Comparison of ENCODE assay signal across 8 cellular contexts in genomic region chr14:103385153-103385993, GRCh38. TPM values are rescaled to one million over a fixed set of nuclear protein-coding genes. Genes with fewer than 3 reads are reported as not detected.
A peak's percentile ranks its signal among the peaks of the same experiment; 100 is the strongest.
DNase-seq lines count a peak whose midpoint lies in the region; ATAC-seq, FAIRE-seq and TF ChIP-seq lines count a peak whose summit lies in the region.

Gene MARK3 (plus strand): TSS chr14:103385415. CDS start chr14:103386030, 615 bp downstream.

- H3K9me2 ChIP-seq in DOHH2 (replicated peaks; ENCODE audit: control insufficient read depth, low read length), result no peaks in the 10 kb centered on the region
- H3K9me2 ChIP-seq in Karpas-422 (replicated peaks; ENCODE audit: insufficient read depth, low read length), result no peaks in the 10 kb centered on the region

- peak within 1 kb of the TSS; percentile 97 to 99 for H3K4me3 Mint-ChIP-seq in activated T-cell treated with anti-CD3 and anti-CD28 coated beads, Interleukin-2, amount 50 U/mL, for 72 hours

- H3K4me3 ChIP-seq in DOHH2 (ENCODE audit: low read length), result peak within 1 kb of the TSS; percentile 94
- peak within 1 kb of the TSS; percentile 90 for H3K4me3 ChIP-seq in Karpas-422 (ENCODE audit: low read length)
- H3K4me3 ChIP-seq in esophagus muscularis mucosa, result peak within 1 kb of the TSS; percentile 90 to 99 (median 94)
- peak within 1 kb of the TSS; percentile 94 to 96 for H3K4me3 ChIP-seq in muscle layer of duodenum (ENCODE audit: low read depth in 1 of 2, low read length in 2 of 2)

- H3K4me1 ChIP-seq in DOHH2 (ENCODE audit: control insufficient read depth, low read length) (peaks cover 26% of the 10 kb centered on the region), Karpas-422 (ENCODE audit: low read length) (peaks cover 27% of the 10 kb centered on the region), esophagus muscularis mucosa (peaks cover 24 to 45% (median 43%) of the 10 kb centered on the region in 4 donors), muscle layer of duodenum (ENCODE audit: control insufficient read depth in 1 of 2, insufficient read depth in 2 of 2, low read length in 2 of 2) (peaks cover 0 to 21% of the 10 kb centered on the region in 2 donors)

- H3K79me2 ChIP-seq in DOHH2 (ENCODE audit: control insufficient read depth, low read length) (peaks cover 50% of the 10 kb centered on the region), Karpas-422 (ENCODE audit: low read length) (peaks cover 49% of the 10 kb centered on the region)

- intact Hi-C loops in esophagus muscularis mucosa (cut with DNase I), result loop anchor here (5.0 kb wide), 2 partner anchors 48 to 328 kb away; partner anchors contain the start of gene CDC42BPB

- DNase-seq in Karpas-422 (peak; percentile 100), RCC 7860 (ENCODE audit: low spot score) (peak; percentile 79), esophagus muscularis mucosa (ENCODE audit: extremely low spot score) (peak; percentile 99)
- DNase-seq in activated T-cell treated with anti-CD3 and anti-CD28 coated beads, Interleukin-2, amount 50 U/mL, for 72 hours, result peak; percentile 98 to 99
- DNase-seq in stimulated activated CD8-positive, alpha-beta memory T cell treated with anti-CD3 and anti-CD28 coated beads, Interleukin-7, amount 100 ng/mL, for 4 hours (ENCODE audit: low read depth in 2 of 2), result peak; percentile 93 to 97

- H3K27me3 ChIP-seq in DOHH2 (ENCODE audit: control insufficient read depth, low read length) (peaks cover 19% of the 10 kb centered on the region), Karpas-422 (ENCODE audit: low read length) (no peaks in the 10 kb centered on the region), esophagus muscularis mucosa (peaks cover 0 to 5% (median 0%) of the 10 kb centered on the region in 4 donors), muscle layer of duodenum (ENCODE audit: low read depth, low read length) (no peaks in the 10 kb centered on the region)

- TF ChIP-seq POLR2A in esophagus muscularis mucosa (IDR thresholded peaks at IDR 0.05; ENCODE audit: low read depth), result peak; percentile 73

- 4% methylated on average over 13 of the region's 97 CpGs for WGBS in esophagus muscularis mucosa

- H3K9me3 ChIP-seq in DOHH2 (ENCODE audit: control insufficient read depth, insufficient read depth, low read length) (no peaks in the 10 kb centered on the region), Karpas-422 (ENCODE audit: low read length) (no peaks in the 10 kb centered on the region), esophagus muscularis mucosa (no peaks in the 10 kb centered on the region), muscle layer of duodenum (ENCODE audit: control insufficient read depth in 1 of 2, low read length in 2 of 2) (no peaks in the 10 kb centered on the region)

- H3K4me2 ChIP-seq in DOHH2 (ENCODE audit: low read length) (peak within 1 kb of the TSS; percentile 83), Karpas-422 (ENCODE audit: low read depth, low read length, poor library complexity, severe bottlenecking) (peak within 1 kb of the TSS; percentile 74)

- TF ChIP-seq CTCF in DOHH2 (IDR thresholded peaks at IDR 0.05; ENCODE audit: low read depth, low read length, poor library complexity, severe bottlenecking) (peak; percentile 53), esophagus muscularis mucosa (IDR thresholded peaks at IDR 0.05) (peak in 2 of 3 experiments; percentile 21 to 47)

- peaks cover 13% of the 10 kb centered on the region for H4K20me1 ChIP-seq in DOHH2 (ENCODE audit: control insufficient read depth, insufficient read depth, low read depth, low read length)
- peaks cover 36% of the 10 kb centered on the region for H4K20me1 ChIP-seq in Karpas-422 (ENCODE audit: insufficient read depth, low read depth, low read length)

- H3K9me3 Mint-ChIP-seq in activated T-cell treated with anti-CD3 and anti-CD28 coated beads, Interleukin-2, amount 50 U/mL, for 72 hours, result no peaks in the 10 kb centered on the region

- FAIRE-seq in RCC 7860 (lab: Jason Lieb, UNC), result peak; percentile 52

- peak within 1 kb of the TSS; percentile 99 for H2AFZ ChIP-seq in Karpas-422 (ENCODE audit: low read length)

- H3K36me3 ChIP-seq in DOHH2 (ENCODE audit: control insufficient read depth, low read length), result peaks cover 11% of the 10 kb centered on the region
- peaks cover 7% of the 10 kb centered on the region; the same call in 1 of the 2 replicates for H3K36me3 ChIP-seq in Karpas-422 (ENCODE audit: insufficient read depth, low read length)
- H3K36me3 ChIP-seq in esophagus muscularis mucosa, result no peaks in the 10 kb centered on the region
- H3K36me3 ChIP-seq in muscle layer of duodenum (ENCODE audit: control insufficient read depth in 1 of 2, insufficient read depth in 2 of 2, low read length in 2 of 2), result peaks cover 0 to 7% of the 10 kb centered on the region in 2 donors

- TF ChIP-seq EP300 in esophagus muscularis mucosa (IDR thresholded peaks at IDR 0.05), result no peak

- peaks cover 14% of the 10 kb centered on the region for H3K27me3 Mint-ChIP-seq in activated T-cell treated with anti-CD3 and anti-CD28 coated beads, Interleukin-2, amount 50 U/mL, for 72 hours (ENCODE audit: low read depth)

- peak within 1 kb of the TSS; percentile 97 for H3K9ac ChIP-seq in Karpas-422 (ENCODE audit: low read length)

- ATAC-seq in GM21825 (IDR thresholded peaks at IDR 0.05; ENCODE audit: unreplicated experiment), result peak; percentile 87
- ATAC-seq in activated T-cell treated with anti-CD3 and anti-CD28 coated beads, Interleukin-2, amount 50 U/mL, for 72 hours (replicated peaks in 1 of 2), result peak; percentile 96 to 97

- peak within 1 kb of the TSS; percentile 84 for H3K27ac Mint-ChIP-seq in activated T-cell treated with anti-CD3 and anti-CD28 coated beads, Interleukin-2, amount 50 U/mL, for 72 hours

- peak within 1 kb of the TSS; percentile 80 for H3K27ac ChIP-seq in DOHH2 (ENCODE audit: low read depth, low read length)
- H3K27ac ChIP-seq in Karpas-422 (ENCODE audit: low read length), result peak within 1 kb of the TSS; percentile 87
- peak within 1 kb of the TSS; percentile 98 to 100 (median 100) for H3K27ac ChIP-seq in esophagus muscularis mucosa (replicated peaks in 1 of 4)
- peak within 1 kb of the TSS; percentile 77 for H3K27ac ChIP-seq in muscle layer of duodenum (ENCODE audit: low read length)

- H3F3A ChIP-seq in DOHH2 (ENCODE audit: control insufficient read depth, insufficient read depth), result peaks cover 3% of the 10 kb centered on the region

- peaks cover 1% of the 10 kb centered on the region in 2 donors for H3K36me3 Mint-ChIP-seq in activated T-cell treated with anti-CD3 and anti-CD28 coated beads, Interleukin-2, amount 50 U/mL, for 72 hours (ENCODE audit: insufficient read depth in 2 of 2)

- H3K4me1 Mint-ChIP-seq in activated T-cell treated with anti-CD3 and anti-CD28 coated beads, Interleukin-2, amount 50 U/mL, for 72 hours (ENCODE audit: low read depth), result peaks cover 50% of the 10 kb centered on the region

RNA-seq across cellular contexts. Expression of gene MARK3, which starts in this region (rescaled TPM):
- 94.5 and 113 TPM in 2 replicates for total RNA-seq in Karpas-422 (2014; rRNA removed; shearing (Covaris generic); ENCODE audit: low replicate concordance)
- 10 to 100 TPM; 80.6 to 95.5 TPM for total RNA-seq in activated T-cell treated with anti-CD3 and anti-CD28 coated beads, Interleukin-2, amount 50 U/mL, for 72 hours
- 10 to 100 TPM; 57.4 to 78.1 (median 68.1) TPM for total RNA-seq in esophagus muscularis mucosa

Comparison
In these comparisons a context has a peak if more than half of its experiments do, and no peak if none do; other contexts are left out.
1. Peak in every context shown above with its lines: DNase-seq, ATAC-seq, H3K4me3 ChIP-seq and H3K27ac ChIP-seq.